In the genomic region with DNA sequence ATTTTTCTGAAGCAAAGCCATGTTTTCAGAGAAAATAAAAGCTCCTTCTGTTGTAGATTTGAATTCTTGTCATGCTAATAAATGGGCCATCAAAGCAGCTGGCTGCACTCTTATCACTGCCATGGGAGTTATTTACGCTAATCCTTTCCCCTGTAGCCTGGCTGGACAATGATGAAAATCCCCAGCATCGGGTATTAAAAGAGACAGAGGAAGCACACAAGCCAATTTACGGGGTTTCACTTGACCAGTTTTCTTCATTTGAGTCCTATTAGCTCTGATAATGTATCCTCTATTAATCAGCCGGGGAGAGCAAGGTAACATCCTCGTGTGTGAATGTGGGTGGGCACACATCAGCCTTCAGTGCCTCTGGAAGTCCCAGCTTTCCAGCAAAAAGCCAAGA, we compare ENCODE assay signal across 15 cellular contexts.
DNase-seq lines count a peak whose midpoint lies in the region; ATAC-seq and TF ChIP-seq lines count a peak whose summit lies in the region.
"Had no signal": no experiment of that assay in that cellular context is flagged by ENCODE, and none has a peak within 500 bp of the region (broad histone marks: within the 10 kb centered on the region; RNA-seq: fewer than 3 reads in every experiment).

No MANE protein-coding gene starts in this region.

- no peak for ATAC-seq in activated CD4-positive, CD25-positive, alpha-beta regulatory T cell treated with anti-CD3 and anti-CD28 coated beads, Interleukin-2, amount 50 U/mL, for 24 hours

- H3K9ac ChIP-seq in HUES48 (ENCODE audit: low read depth, low read length), result no peak overlapping the region; the same call in 1 of the 2 replicates

- DNase-seq in A673 (ENCODE audit: low spot score) (peak; percentile 24), WERI-Rb-1 (peak; percentile 10), left kidney (ENCODE audit: low read depth, low spot score) (peak; percentile 55), NCI-H2196 treated with DMSO at 0.1 percent for 48 hours (lab: John Stamatoyannopoulos, UW; ENCODE audit: unreplicated experiment) (no peak), foreskin melanocyte (no peak), mesenteric fat pad (ENCODE audit: low spot score) (no peak)
- DNase-seq: 8988T; ACHN; C1 segment of cervical spinal cord; CD4-positive, alpha-beta T cell; DMS79; H7; IMR-90 had no signal

- BruUV-seq in A673 (replicated peaks; lab: Mats Ljungman, UMichigan), result no TSS peak

- intact Hi-C loops in A673 (cut with micrococcal nuclease; ENCODE audit: unreplicated experiment), result no loop called here

- H3K27me3 ChIP-seq in A673 (replicated peaks; ENCODE audit: insufficient read depth, low read depth, low read length, poor library complexity) (no peaks in the 10 kb centered on the region), HUES48 (ENCODE audit: control insufficient read depth, insufficient read depth, low read length) (no peaks in the 10 kb centered on the region), WERI-Rb-1 (ENCODE audit: insufficient read depth, low read depth, severe bottlenecking) (peaks cover 54% of the 10 kb centered on the region)

- H3K36me3 ChIP-seq in A673 (ENCODE audit: insufficient read depth, low read length, poor library complexity, severe bottlenecking), result no peaks in the 10 kb centered on the region
- no peaks in the 10 kb centered on the region for H3K36me3 ChIP-seq in HUES48 (ENCODE audit: control insufficient read depth, insufficient read depth, low read length)
- no peaks in the 10 kb centered on the region for H3K36me3 ChIP-seq in WERI-Rb-1

- TF ChIP-seq CTCF in A673 (conservative IDR thresholded peaks at IDR 0.05; ENCODE audit: low read depth, low read length) (no peak), WERI-Rb-1 (IDR thresholded peaks at IDR 0.05; ENCODE audit: low read depth, low read length) (no peak)

- no peaks in the 10 kb centered on the region for H3K4me1 ChIP-seq in A673 (ENCODE audit: insufficient read depth, low read length, poor library complexity, severe bottlenecking)
- peaks cover 20% of the 10 kb centered on the region for H3K4me1 ChIP-seq in HUES48 (ENCODE audit: control insufficient read depth, insufficient read depth, low read length)

- POLR2A ChIA-PET in A673 (lab: Charles Lee; ENCODE audit: low non-redundant PET), result no interaction called here

- H3K9me3 ChIP-seq in A673 (ENCODE audit: low read depth, low read length, poor library complexity, severe bottlenecking) (no peaks in the 10 kb centered on the region), HUES48 (ENCODE audit: control insufficient read depth, insufficient read depth, low read length) (no peaks in the 10 kb centered on the region), WERI-Rb-1 (ENCODE audit: severe bottlenecking) (no peaks in the 10 kb centered on the region)

- CTCF ChIA-PET in A673 (lab: Charles Lee), result no interaction called here

- no peak overlapping the region for H3K27ac ChIP-seq in A673 (ENCODE audit: low read depth, low read length, poor library complexity, severe bottlenecking)
- H3K27ac ChIP-seq in HUES48 (ENCODE audit: low read depth, low read length), result peak overlapping the region; percentile 44
- no peak overlapping the region for H3K27ac ChIP-seq in WERI-Rb-1

- no peak overlapping the region for H3K4me3 ChIP-seq in A673 (ENCODE audit: low read depth, low read length, poor library complexity, severe bottlenecking)
- H3K4me3 ChIP-seq in HUES48 (ENCODE audit: low read depth, low read length), result no peak overlapping the region
- H3K4me3 ChIP-seq in WERI-Rb-1 (ENCODE audit: low read depth, low read length), result no peak overlapping the region

Comparison
In these comparisons a context has a peak if more than half of its experiments do, and no peak if none do; other contexts are left out.
1. DNase-seq: peak in A673 (single experiment), WERI-Rb-1 (single experiment) and left kidney (single experiment); none in NCI-H2196 treated with DMSO at 0.1 percent for 48 hours (single experiment), foreskin melanocyte (single experiment) and mesenteric fat pad (single experiment).